ENCODE assay signal across 29 cellular contexts in the genomic region with DNA sequence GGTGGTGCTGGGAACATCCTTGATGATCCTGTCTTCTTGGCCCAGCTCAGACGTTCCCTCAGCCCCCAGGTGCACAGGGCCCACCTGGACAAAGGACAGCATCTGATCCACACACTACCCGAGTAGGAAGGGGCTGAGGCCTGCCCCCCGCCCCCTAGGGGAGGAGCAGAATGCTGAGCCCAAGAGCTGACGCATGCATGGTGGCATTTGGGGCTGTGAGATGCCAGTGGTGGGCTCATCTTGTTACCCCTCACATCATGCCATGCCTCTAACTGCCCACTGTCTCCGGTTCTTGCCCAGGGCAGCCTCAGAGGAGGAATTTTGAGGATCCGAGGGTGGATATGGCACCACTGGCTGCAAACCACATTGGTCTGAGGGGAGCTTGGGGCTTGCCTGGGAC.
"Had no signal": no experiment of that assay in that cellular context is flagged by ENCODE, and none has a peak within 500 bp of the region (broad histone marks: within the 10 kb centered on the region; RNA-seq: fewer than 3 reads in every experiment).

No MANE protein-coding gene starts in this region.

- H3K36me3 ChIP-seq: heart right ventricle, left lung, neutrophil, ovary, right atrium auricular region, stomach, thyroid gland, transverse colon, upper lobe of right lung had no signal

- DNase-seq: heart right ventricle; islet precursor cell; kidney glomerular epithelial cell; left colon; midbrain; mucosa of descending colon; naive thymus-derived CD4-positive, alpha-beta T cell; occipital lobe; ovary; stimulated activated CD4-positive, alpha-beta T cell treated with anti-CD3 and anti-CD28 coated beads, Interleukin-12 subunit alpha, Interleukin-12 subunit beta, amount 100 ng/mL, for 4 hours; stimulated activated CD4-positive, alpha-beta T cell treated with anti-CD3 and anti-CD28 coated beads, Interleukin-15, amount 100 ng/mL, for 24 hours; stimulated activated CD4-positive, alpha-beta T cell treated with anti-CD3 and anti-CD28 coated beads, Interleukin-2, amount 100 ng/mL, for 24 hours; stimulated activated CD4-positive, alpha-beta T cell treated with anti-CD3 and anti-CD28 coated beads, Interleukin-4, amount 100 ng/mL, for 1 hour; stimulated activated naive B cell treated with anti-CD40 and anti-IgM and Interleukin-4, amounts not matched to agents 10 μg/mL and 1 μg/mL and 100 μg/mL, for 72 hours; stimulated activated naive CD8-positive, alpha-beta T cell treated with anti-CD3 and anti-CD28 coated beads, Interleukin-15, Interleukin-2, amounts not matched to agents 100 U/mL and 50 U/mL, for 24 hours; stomach; testis; thyroid gland; transverse colon; upper lobe of right lung had no signal

- FAIRE-seq: urothelium cell line had no signal

- H3K9me3 ChIP-seq: left lung, mucosa of descending colon, neutrophil, ovary, right atrium auricular region, stomach, testis, thyroid gland, transverse colon, upper lobe of right lung had no signal

- H2AFZ ChIP-seq: hepatocyte had no signal

- ATAC-seq: heart right ventricle; left colon; left lung; mucosa of descending colon; naive thymus-derived CD4-positive, alpha-beta T cell; natural killer cell treated with Interleukin-12 subunit alpha and Interleukin-12 subunit beta and Interleukin-15 and Interleukin-18, amount 100 ng/mL, for 72 hours; sciatic nerve; stimulated activated naive B cell treated with anti-CD40 and anti-IgM and Interleukin-4, amounts not matched to agents 10 μg/mL and 1 μg/mL and 100 μg/mL, for 72 hours; stimulated activated naive CD8-positive, alpha-beta T cell treated with anti-CD3 and anti-CD28 coated beads, Interleukin-15, Interleukin-2, amounts not matched to agents 100 U/mL and 50 U/mL, for 24 hours; upper lobe of right lung had no signal

- H3K4me3 ChIP-seq: heart right ventricle, hepatocyte, left lung, lung, mucosa of descending colon, ovary, right atrium auricular region, skin epidermis, stomach, testis, thyroid gland, transverse colon, upper lobe of right lung had no signal

- H3K27me3 ChIP-seq: heart right ventricle, hepatocyte, left lung, ovary, right atrium auricular region, stomach, testis, thyroid gland, transverse colon, upper lobe of right lung had no signal

- H3K79me2 ChIP-seq: hepatocyte had no signal

- H3K4me1 ChIP-seq: thyroid gland had no signal

- H3K27ac ChIP-seq: heart right ventricle, hepatocyte, left lung, neutrophil, ovary, right atrium auricular region, skin epidermis, stomach, testis, thyroid gland, transverse colon, upper lobe of right lung had no signal

- H3K4me2 ChIP-seq: hepatocyte had no signal
